ENCODE assay signal across 8 cellular contexts in genomic region chr2:72325592-72326422, GRCh38.
DNase-seq lines count a peak whose midpoint lies in the region; ATAC-seq and TF ChIP-seq lines count a peak whose summit lies in the region.

No MANE protein-coding gene starts in this region.

- CTCF ChIA-PET in activated CD4-positive, alpha-beta T cell treated with anti-CD3 and anti-CD28 coated beads, Interleukin-2, amount 10 ng/mL, durations not matched to agents 7 days and 5 days (lab: Charles Lee): no interaction called here

- no peaks in the 10 kb centered on the region for H3K4me1 Mint-ChIP-seq in activated CD4-positive, alpha-beta T cell treated with anti-CD3 and anti-CD28 coated beads, Interleukin-2, amount 10 ng/mL, durations not matched to agents 24 days and 14 days
- no peaks in the 10 kb centered on the region for H3K4me1 Mint-ChIP-seq in activated CD4-positive, alpha-beta T cell treated with anti-CD3 and anti-CD28 coated beads, Interleukin-2, amount 10 ng/mL, durations not matched to agents 7 days and 5 days

- no peak for TF ChIP-seq EP300 in upper lobe of left lung (IDR thresholded peaks at IDR 0.05)

- no peak overlapping the region for H3K27ac Mint-ChIP-seq in activated CD4-positive, alpha-beta T cell treated with anti-CD3 and anti-CD28 coated beads, Interleukin-2, amount 10 ng/mL, durations not matched to agents 24 days and 14 days
- no peak overlapping the region for H3K27ac Mint-ChIP-seq in activated CD4-positive, alpha-beta T cell treated with anti-CD3 and anti-CD28 coated beads, Interleukin-2, amount 10 ng/mL, durations not matched to agents 7 days and 5 days

- H3K4me3 Mint-ChIP-seq in activated CD4-positive, alpha-beta T cell treated with anti-CD3 and anti-CD28 coated beads, Interleukin-2, amount 10 ng/mL, durations not matched to agents 24 days and 14 days: no peak overlapping the region
- H3K4me3 Mint-ChIP-seq in activated CD4-positive, alpha-beta T cell treated with anti-CD3 and anti-CD28 coated beads, Interleukin-2, amount 10 ng/mL, durations not matched to agents 7 days and 5 days: no peak overlapping the region

- no peak overlapping the region for H3K4me3 ChIP-seq in Peyer's patch
- no peak overlapping the region for H3K4me3 ChIP-seq in cardiac muscle cell
- H3K4me3 ChIP-seq in upper lobe of left lung: no peak overlapping the region

- H3K36me3 ChIP-seq in Peyer's patch: no peaks in the 10 kb centered on the region
- no peaks in the 10 kb centered on the region for H3K36me3 ChIP-seq in cardiac muscle cell
- H3K36me3 ChIP-seq in upper lobe of left lung: no peaks in the 10 kb centered on the region

- TF ChIP-seq CTCF in Peyer's patch (IDR thresholded peaks at IDR 0.05) (peak in 4 of 6 experiments; percentile 48 to 78 (median 73)), cardiac muscle cell (IDR thresholded peaks at IDR 0.05; ENCODE audit: low read depth, low read length) (peak; percentile 77), upper lobe of left lung (IDR thresholded peaks at IDR 0.05) (peak in 4 of 6 experiments; percentile 11 to 33 (median 19))

- H3K9me3 Mint-ChIP-seq in activated CD4-positive, alpha-beta T cell treated with anti-CD3 and anti-CD28 coated beads, Interleukin-2, amount 10 ng/mL, durations not matched to agents 24 days and 14 days: no peaks in the 10 kb centered on the region
- H3K9me3 Mint-ChIP-seq in activated CD4-positive, alpha-beta T cell treated with anti-CD3 and anti-CD28 coated beads, Interleukin-2, amount 10 ng/mL, durations not matched to agents 7 days and 5 days: no peaks in the 10 kb centered on the region

- ATAC-seq in HG02759 (IDR thresholded peaks at IDR 0.05; ENCODE audit: unreplicated experiment) (peak; percentile 85), upper lobe of left lung (ENCODE audit: low FRiP score in 2 of 2) (peak in 1 of 2 donors; percentile 45)

- no peaks in the 10 kb centered on the region for H3K36me3 Mint-ChIP-seq in activated CD4-positive, alpha-beta T cell treated with anti-CD3 and anti-CD28 coated beads, Interleukin-2, amount 10 ng/mL, durations not matched to agents 24 days and 14 days (ENCODE audit: low read depth)
- H3K36me3 Mint-ChIP-seq in activated CD4-positive, alpha-beta T cell treated with anti-CD3 and anti-CD28 coated beads, Interleukin-2, amount 10 ng/mL, durations not matched to agents 7 days and 5 days (ENCODE audit: low read depth): no peaks in the 10 kb centered on the region

- H3K9me3 ChIP-seq in Peyer's patch (no peaks in the 10 kb centered on the region), cardiac muscle cell (ENCODE audit: low read depth) (no peaks in the 10 kb centered on the region), upper lobe of left lung (no peaks in the 10 kb centered on the region)

- POLR2A ChIA-PET in activated CD4-positive, alpha-beta T cell treated with anti-CD3 and anti-CD28 coated beads, Interleukin-2, amount 10 ng/mL, durations not matched to agents 7 days and 5 days (lab: Charles Lee): no interaction called here

- 73 to 81% methylated on average over 8 of the region's 8 CpGs for WGBS in upper lobe of left lung, 2 donors

- TF ChIP-seq POLR2A in Peyer's patch (IDR thresholded peaks at IDR 0.05) (no peak), upper lobe of left lung (IDR thresholded peaks at IDR 0.05) (no peak)

- H3K4me1 ChIP-seq in Peyer's patch: no peaks in the 10 kb centered on the region
- no peaks in the 10 kb centered on the region for H3K4me1 ChIP-seq in cardiac muscle cell (ENCODE audit: low read depth)
- no peaks in the 10 kb centered on the region for H3K4me1 ChIP-seq in upper lobe of left lung

- H3K27ac ChIP-seq in Peyer's patch: no peak overlapping the region
- no peak overlapping the region for H3K27ac ChIP-seq in cardiac muscle cell
- H3K27ac ChIP-seq in upper lobe of left lung: no peak overlapping the region

- H3K27me3 ChIP-seq in Peyer's patch (no peaks in the 10 kb centered on the region), cardiac muscle cell (no peaks in the 10 kb centered on the region), upper lobe of left lung (no peaks in the 10 kb centered on the region)

- no peaks in the 10 kb centered on the region for H3K27me3 Mint-ChIP-seq in activated CD4-positive, alpha-beta T cell treated with anti-CD3 and anti-CD28 coated beads, Interleukin-2, amount 10 ng/mL, durations not matched to agents 24 days and 14 days
- no peaks in the 10 kb centered on the region for H3K27me3 Mint-ChIP-seq in activated CD4-positive, alpha-beta T cell treated with anti-CD3 and anti-CD28 coated beads, Interleukin-2, amount 10 ng/mL, durations not matched to agents 7 days and 5 days

- intact Hi-C loops in activated CD4-positive, alpha-beta T cell treated with anti-CD3 and anti-CD28 coated beads, Interleukin-2, amount 10 ng/mL, durations not matched to agents 24 days and 14 days (cut with micrococcal nuclease): no loop called here

- DNase-seq in activated CD4-positive, alpha-beta T cell treated with anti-CD3 and anti-CD28 coated beads, Interleukin-2, amount 10 ng/mL, durations not matched to agents 24 days and 14 days: peak; percentile 57
- no peak for DNase-seq in activated CD4-positive, alpha-beta T cell treated with anti-CD3 and anti-CD28 coated beads, Interleukin-2, amount 10 ng/mL, durations not matched to agents 7 days and 5 days
- peak in 2 of 3 donors; percentile 52 to 77 for DNase-seq in Peyer's patch
- peak; percentile 16 to 35 for DNase-seq in cardiac muscle cell (ENCODE audit: low read depth in 1 of 2, low spot score in 1 of 2)
- no peak for DNase-seq in upper lobe of left lung
- DNase-seq in MV-4-11 (lab: John Stamatoyannopoulos, UW): no peak
- DNase-seq in cerebellar nuclear complex (lab: John Stamatoyannopoulos, UW): no peak

Comparison
In these comparisons a context has a peak if more than half of its experiments do, and no peak if none do; other contexts are left out.
1. DNase-seq: peak in activated CD4-positive, alpha-beta T cell treated with anti-CD3 and anti-CD28 coated beads, Interleukin-2, amount 10 ng/mL, durations not matched to agents 24 days and 14 days (single experiment), Peyer's patch (2 of 3) and cardiac muscle cell (2 of 2); none in activated CD4-positive, alpha-beta T cell treated with anti-CD3 and anti-CD28 coated beads, Interleukin-2, amount 10 ng/mL, durations not matched to agents 7 days and 5 days (single experiment), upper lobe of left lung (0 of 2), MV-4-11 (single experiment) and cerebellar nuclear complex (0 of 2).
2. CTCF ChIP-seq: peak in every context shown above with its lines; median percentile 77 in cardiac muscle cell; 73 in Peyer's patch; 19 in upper lobe of left lung.